ENCODE assay signal across 25 cellular contexts in the genomic region with DNA sequence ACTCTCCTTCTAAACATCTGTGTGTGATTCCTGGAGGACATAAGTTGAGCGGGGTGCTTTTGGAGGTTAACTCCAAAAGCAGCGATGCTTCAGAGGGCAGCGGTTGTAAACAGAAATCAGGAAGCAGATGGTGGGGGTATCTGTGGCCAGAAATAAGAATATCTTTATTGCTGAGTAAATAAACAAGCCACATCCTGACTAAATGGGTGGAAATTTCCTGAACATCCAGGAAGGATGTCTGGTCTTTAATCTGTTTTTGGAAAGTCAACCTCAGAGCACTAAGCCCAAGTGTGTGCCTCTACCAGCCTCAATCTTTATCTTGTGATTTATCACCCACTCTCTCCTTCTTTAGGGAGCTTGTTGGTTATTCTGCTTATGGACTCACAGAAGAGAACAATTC.
DNase-seq lines count a peak whose midpoint lies in the region; ATAC-seq, FAIRE-seq and TF ChIP-seq lines count a peak whose summit lies in the region.
"Had no signal": no experiment of that assay in that cellular context is flagged by ENCODE, and none has a peak within 500 bp of the region (broad histone marks: within the 10 kb centered on the region; RNA-seq: fewer than 3 reads in every experiment).

No MANE protein-coding gene starts in this region.

- CTCF ChIA-PET in HepG2 (lab: Yijun Ruan, JAX; ENCODE audit: low intra/inter-chr PET ratio, low total read pairs), result no interaction called here

- H3K4me3 ChIP-seq in liver (ENCODE audit: low read depth in 1 of 3, low read length in 3 of 3), result no peak overlapping the region
- no peak overlapping the region for H3K4me3 ChIP-seq in HepG2 (replicated peaks in 1 of 3; ENCODE audit: insufficient read depth in 1 of 3, low read depth in 2 of 3, low read length in 3 of 3)
- H3K4me3 ChIP-seq in right lobe of liver, result no peak overlapping the region
- H3K4me3 ChIP-seq: HAP-1 had no signal

- no peak overlapping the region for H2AFZ ChIP-seq in HepG2 (ENCODE audit: low read length)

- 69% methylated on average over 3 of the region's 3 CpGs for WGBS in liver
- 9% methylated on average over 3 of the region's 3 CpGs for WGBS in HepG2 (ENCODE audit: low lambda C conversion rate)
- 24% methylated on average over 3 of the region's 3 CpGs for WGBS in right lobe of liver (ENCODE audit: insufficient coverage, low coverage, low lambda C conversion rate, missing lambda C conversion rate)

- no peaks in the 10 kb centered on the region for H3K4me1 ChIP-seq in liver (ENCODE audit: control insufficient read depth in 4 of 4, insufficient read depth in 4 of 4, low read length in 3 of 4)
- H3K4me1 ChIP-seq in HepG2 (ENCODE audit: insufficient read depth, low read length), result no peaks in the 10 kb centered on the region
- no peaks in the 10 kb centered on the region for H3K4me1 ChIP-seq in right lobe of liver
- H3K4me1 ChIP-seq: HAP-1 had no signal

- POLR2A ChIA-PET in HepG2 (lab: Yijun Ruan, JAX), result no interaction called here

- no peaks in the 10 kb centered on the region for H3K9me3 Mint-ChIP-seq in stimulated activated memory B cell treated with anti-CD40 and anti-IgM and Interleukin-4, amounts not matched to agents 10 μg/mL and 1 μg/mL and 100 μg/mL, for 72 hours
- H3K9me3 Mint-ChIP-seq: IgD-negative memory B cell had no signal

- H3K27me3 ChIP-seq in liver (ENCODE audit: control insufficient read depth in 4 of 4, insufficient read depth in 4 of 4, low read length in 3 of 4), result no peaks in the 10 kb centered on the region
- no peaks in the 10 kb centered on the region for H3K27me3 ChIP-seq in HepG2 (ENCODE audit: control insufficient read depth in 1 of 2, insufficient read depth in 2 of 2, low read length in 2 of 2)
- no peaks in the 10 kb centered on the region for H3K27me3 ChIP-seq in right lobe of liver

- H3K36me3 ChIP-seq in liver (ENCODE audit: control insufficient read depth in 4 of 4, insufficient read depth in 3 of 4, low read depth in 1 of 4, low read length in 3 of 4) (no peaks in the 10 kb centered on the region), HepG2 (replicated peaks in 1 of 2; ENCODE audit: control insufficient read depth in 1 of 2, insufficient read depth in 2 of 2, low read length in 2 of 2) (no peaks in the 10 kb centered on the region), right lobe of liver (no peaks in the 10 kb centered on the region)
- H3K36me3 ChIP-seq: HAP-1 had no signal

- no peak for FAIRE-seq in HepG2 (lab: Jason Lieb, UNC)
- FAIRE-seq: D721Med, G401.6 had no signal

- no peaks in the 10 kb centered on the region for H4K20me1 ChIP-seq in HepG2 (ENCODE audit: insufficient read depth, low read length)

- H3K27ac Mint-ChIP-seq in stimulated activated memory B cell treated with anti-CD40 and anti-IgM and Interleukin-4, amounts not matched to agents 10 μg/mL and 1 μg/mL and 100 μg/mL, for 72 hours, result no peak overlapping the region
- H3K27ac Mint-ChIP-seq: IgD-negative memory B cell had no signal

- H3K36me3 Mint-ChIP-seq in stimulated activated memory B cell treated with anti-CD40 and anti-IgM and Interleukin-4, amounts not matched to agents 10 μg/mL and 1 μg/mL and 100 μg/mL, for 72 hours, result no peaks in the 10 kb centered on the region
- H3K36me3 Mint-ChIP-seq: IgD-negative memory B cell had no signal

- H3K27ac ChIP-seq in liver (ENCODE audit: low read depth in 1 of 2, low read length in 2 of 2) (no peak overlapping the region), HepG2 (ENCODE audit: extremely low read length, insufficient read depth, low read length) (no peak overlapping the region), right lobe of liver (no peak overlapping the region)
- H3K27ac ChIP-seq: C4-2B, HL-60, RWPE1 had no signal

- TF ChIP-seq RAD21 in liver (IDR thresholded peaks at IDR 0.05) (no peak), HepG2 (CRISPR knock-in tag; IDR thresholded peaks at IDR 0.05) (no peak)

- ATAC-seq in HepG2 (no peak), right lobe of liver (peak in 3 of 4 donors; percentile 28 to 49 (median 38)), HG03025 (IDR thresholded peaks at IDR 0.05; ENCODE audit: low FRiP score, unreplicated experiment) (no peak)
- ATAC-seq in stimulated activated memory B cell treated with anti-CD40 and anti-IgM and Interleukin-4, amounts not matched to agents 10 μg/mL and 1 μg/mL and 100 μg/mL, for 72 hours, result no peak
- ATAC-seq: PC-3, SK-N-SH treated with all-trans-retinoic acid at 6 μM for 48 hours had no signal

- TF ChIP-seq CTCF in liver (IDR thresholded peaks at IDR 0.05; ENCODE audit: low read depth, low read length, missing input control) (no peak), HepG2 (CRISPR knock-in tag; IDR thresholded peaks at IDR 0.05) (no peak), right lobe of liver (IDR thresholded peaks at IDR 0.05) (no peak)

- DNase-seq in HepG2 (ENCODE audit: low spot score), result no peak
- peak; percentile 59 for DNase-seq in RPMI7951 (ENCODE audit: low read depth)
- no peak for DNase-seq in right lobe of liver
- DNase-seq in A172 (ENCODE audit: low spot score), result no peak
- DNase-seq: DMS79 treated with DMSO at 0.1 percent for 48 hours, Karpas-422, MM.1S, NCI-H1105 treated with DMSO at 0.1 percent for 48 hours, NCI-H187, NCI-H2107, NCI-H2227 treated with DMSO at 0.1 percent for 48 hours, NCI-H510A treated with DMSO at 0.1 percent for 48 hours, PC-3, SIG-M5 had no signal

- intact Hi-C loops in HepG2 (cut with micrococcal nuclease; ENCODE audit: unreplicated experiment), result no loop called here
- intact Hi-C loops in right lobe of liver (cut with DNase I), result no loop called here

- H3K9ac ChIP-seq in liver (ENCODE audit: low read depth in 1 of 2, low read length in 2 of 2) (no peak overlapping the region), HepG2 (ENCODE audit: insufficient read depth, low read depth, low read length) (no peak overlapping the region)

- H3K27me3 Mint-ChIP-seq in stimulated activated memory B cell treated with anti-CD40 and anti-IgM and Interleukin-4, amounts not matched to agents 10 μg/mL and 1 μg/mL and 100 μg/mL, for 72 hours, result no peaks in the 10 kb centered on the region

- H3K4me2 ChIP-seq in HepG2 (ENCODE audit: low read depth, low read length), result no peak overlapping the region

- BruUV-seq in HepG2 (replicated peaks; lab: Mats Ljungman, UMichigan), result no TSS peak

- no peak overlapping the region for H3K4me3 Mint-ChIP-seq in stimulated activated memory B cell treated with anti-CD40 and anti-IgM and Interleukin-4, amounts not matched to agents 10 μg/mL and 1 μg/mL and 100 μg/mL, for 72 hours

- TF ChIP-seq EP300 in HepG2 (IDR thresholded peaks at IDR 0.05; ENCODE audit: low read depth in 2 of 2, low read length in 2 of 2), result no peak
- no peak for TF ChIP-seq EP300 in HepG2 (CRISPR knock-in tag; IDR thresholded peaks at IDR 0.05; ENCODE audit: borderline replicate concordance)

- no peaks in the 10 kb centered on the region for H3K9me3 ChIP-seq in liver (ENCODE audit: control insufficient read depth in 4 of 4, low read length in 3 of 4)
- no peaks in the 10 kb centered on the region for H3K9me3 ChIP-seq in HepG2 (ENCODE audit: low read length)
- no peaks in the 10 kb centered on the region for H3K9me3 ChIP-seq in right lobe of liver
- H3K9me3 ChIP-seq: HAP-1 had no signal

- in situ Hi-C loops in HepG2 (cut with HindIII; ENCODE audit: extremely low pct_ligation_motif_present, low pct_unique_long_range_greater_than_20kb), result no loop called here

- TF ChIP-seq POLR2A in HepG2 (IDR thresholded peaks at IDR 0.05; ENCODE audit: insufficient read depth in 1 of 2, low read depth in 2 of 2, low read length in 2 of 2) (no peak), right lobe of liver (IDR thresholded peaks at IDR 0.05) (no peak)

- no peaks in the 10 kb centered on the region for H3K79me2 ChIP-seq in HepG2 (ENCODE audit: insufficient read depth, low read length)

- H3K4me1 Mint-ChIP-seq in stimulated activated memory B cell treated with anti-CD40 and anti-IgM and Interleukin-4, amounts not matched to agents 10 μg/mL and 1 μg/mL and 100 μg/mL, for 72 hours, result peaks cover 21% of the 10 kb centered on the region

TF ChIP-seq in liver, 16 proteins besides CTCF, POLR2A, EP300 and RAD21:
- no peak for TF ChIP-seq SP1 (IDR thresholded peaks at IDR 0.05)
- no peak for TF ChIP-seq EGR1 (IDR thresholded peaks at IDR 0.05; ENCODE audit: low read depth in 2 of 2)
- TF ChIP-seq GABPA (IDR thresholded peaks at IDR 0.05 in 1 of 2, conservative IDR thresholded peaks at IDR 0.05 in 1 of 2), result no peak
- peak; percentile 38 for TF ChIP-seq NR2F2 (IDR thresholded peaks at IDR 0.05)
TF ChIP-seq in liver: peak in this region for 1.

TF ChIP-seq in HepG2, 621 proteins besides CTCF, POLR2A, EP300 and RAD21:
- TF ChIP-seq BHLHE40 (IDR thresholded peaks at IDR 0.05; ENCODE audit: low read length), result no peak
- TF ChIP-seq, protein P1, sequence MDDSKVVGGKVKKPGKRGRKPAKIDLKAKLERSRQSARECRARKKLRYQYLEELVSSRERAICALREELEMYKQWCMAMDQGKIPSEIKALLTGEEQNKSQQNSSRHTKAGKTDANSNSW (CRISPR knock-in tag; IDR thresholded peaks at IDR 0.05; ENCODE audit: borderline replicate concordance), result no peak
- TF ChIP-seq SOX13 (IDR thresholded peaks at IDR 0.05), result no peak
- TF ChIP-seq SOX13 (CRISPR knock-in tag; conservative IDR thresholded peaks at IDR 0.05 in 1 of 2, IDR thresholded peaks at IDR 0.05 in 1 of 2), result no peak
- no peak for TF ChIP-seq SMARCC2 (IDR thresholded peaks at IDR 0.05)
- no peak for TF ChIP-seq ZMYM3 (CRISPR knock-in tag; IDR thresholded peaks at IDR 0.05)
- no peak for TF ChIP-seq SP140L (CRISPR knock-in tag; IDR thresholded peaks at IDR 0.05; ENCODE audit: borderline replicate concordance)
- TF ChIP-seq NKX3-1 (CRISPR knock-in tag; IDR thresholded peaks at IDR 0.05), result no peak
- TF ChIP-seq ZNF790 (CRISPR knock-in tag; IDR thresholded peaks at IDR 0.05; ENCODE audit: borderline replicate concordance), result no peak

Comparison
In these comparisons a context has a peak if more than half of its experiments do, and no peak if none do; other contexts are left out.
1. ATAC-seq: peak in right lobe of liver (3 of 4); none in HepG2 (single experiment), stimulated activated memory B cell treated with anti-CD40 and anti-IgM and Interleukin-4, amounts not matched to agents 10 μg/mL and 1 μg/mL and 100 μg/mL, for 72 hours (single experiment) and HG03025 (single experiment).